1 cellular context compared by ENCODE assay signal in the genomic region with DNA sequence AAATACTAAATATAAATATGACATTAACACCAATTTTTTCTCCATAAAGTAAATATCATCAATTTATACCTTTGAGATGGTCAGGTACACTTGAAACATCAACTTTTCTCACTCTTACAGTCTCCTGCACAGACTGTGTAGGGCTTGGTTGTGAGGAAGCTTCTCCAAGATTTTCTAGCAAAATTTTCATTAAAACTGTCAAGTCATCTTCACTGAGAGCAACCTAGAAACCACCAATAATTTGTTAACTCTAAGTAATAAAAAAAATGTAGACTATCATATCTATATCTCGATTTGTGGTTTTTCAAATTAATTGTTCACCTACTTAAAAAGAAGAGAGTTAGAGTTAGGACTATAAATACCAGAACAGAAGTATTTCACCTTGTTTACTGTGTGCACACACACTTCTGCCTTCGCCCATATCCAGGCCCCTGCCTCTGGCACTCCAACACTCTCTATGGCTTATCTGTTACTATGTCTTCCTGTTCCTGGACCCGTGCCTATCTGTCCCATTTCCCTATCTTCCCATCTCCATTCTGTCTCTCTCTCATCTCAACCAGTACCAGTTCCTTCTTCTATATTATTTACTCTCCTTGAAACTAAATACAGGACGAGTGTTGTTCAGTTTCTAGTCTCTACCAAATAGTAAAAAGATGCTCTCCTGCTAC.
TF ChIP-seq lines count a peak whose summit lies in the region.

No MANE protein-coding gene starts in this region.

TF ChIP-seq in IMR-90, 13 proteins besides CTCF, POLR2A, EP300 and RAD21:
- TF ChIP-seq NFE2L2 (IDR thresholded peaks at IDR 0.05; ENCODE audit: low read depth, low read length) (peak; percentile 60; the same call in 1 of the 2 replicates), MAZ (IDR thresholded peaks at IDR 0.05; ENCODE audit: borderline replicate concordance, low read depth, low read length) (no peak), RCOR1 (IDR thresholded peaks at IDR 0.05; ENCODE audit: insufficient replicate concordance, low read length) (no peak), RFX5 (IDR thresholded peaks at IDR 0.05; ENCODE audit: low read depth, low read length) (no peak)
- TF ChIP-seq, protein P1, sequence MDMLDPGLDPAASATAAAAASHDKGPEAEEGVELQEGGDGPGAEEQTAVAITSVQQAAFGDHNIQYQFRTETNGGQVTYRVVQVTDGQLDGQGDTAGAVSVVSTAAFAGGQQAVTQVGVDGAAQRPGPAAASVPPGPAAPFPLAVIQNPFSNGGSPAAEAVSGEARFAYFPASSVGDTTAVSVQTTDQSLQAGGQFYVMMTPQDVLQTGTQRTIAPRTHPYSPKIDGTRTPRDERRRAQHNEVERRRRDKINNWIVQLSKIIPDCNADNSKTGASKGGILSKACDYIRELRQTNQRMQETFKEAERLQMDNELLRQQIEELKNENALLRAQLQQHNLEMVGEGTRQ (IDR thresholded peaks at IDR 0.05; ENCODE audit: low read depth, low read length): no peak
TF ChIP-seq in IMR-90: peak in this region for 1.
